ENCODE assay signal across 16 cellular contexts in genomic region chr2:180442860-180443644, GRCh38.
DNase-seq lines count a peak whose midpoint lies in the region; ATAC-seq and TF ChIP-seq lines count a peak whose summit lies in the region.
"Had no signal": no experiment of that assay in that cellular context is flagged by ENCODE, and none has a peak within 500 bp of the region (broad histone marks: within the 10 kb centered on the region; RNA-seq: fewer than 3 reads in every experiment).

No MANE protein-coding gene starts in this region.

- H3K36me3 ChIP-seq in kidney epithelial cell (ENCODE audit: control insufficient read depth, insufficient read depth, low read length) = no peaks in the 10 kb centered on the region

- intact Hi-C loops in activated T-helper 1 cell treated with anti-CD3 and anti-CD28 coated beads, Interleukin-12 subunit alpha, Interleukin-12 subunit beta, Interleukin-2, Interleukin-4 antibody, amounts not matched to agents 30 ng/mL and 10 ng/mL and 1 ng/mL, durations not matched to agents 14 hours and 24 hours and 36 hours (cut with micrococcal nuclease) = no loop called here
- intact Hi-C loops in right cardiac atrium (cut with DNase I) = no loop called here

- no peaks in the 10 kb centered on the region for H3K9me3 Mint-ChIP-seq in activated T-helper 1 cell treated with anti-CD3 and anti-CD28 coated beads, Interleukin-12 subunit alpha, Interleukin-12 subunit beta, Interleukin-2, Interleukin-4 antibody, amounts not matched to agents 30 ng/mL and 10 ng/mL and 1 ng/mL, durations not matched to agents 14 hours and 24 hours and 36 hours
- H3K9me3 Mint-ChIP-seq: CD8-positive, alpha-beta T cell had no signal

- H3K4me3 ChIP-seq in kidney epithelial cell (ENCODE audit: low read depth, low read length) = no peak overlapping the region
- no peak overlapping the region for H3K4me3 ChIP-seq in right cardiac atrium (ENCODE audit: low read length)

- no peak for TF ChIP-seq CTCF in kidney epithelial cell (IDR thresholded peaks at IDR 0.05; ENCODE audit: insufficient read depth, low read length, poor library complexity, severe bottlenecking)

- no peaks in the 10 kb centered on the region for H3K27me3 Mint-ChIP-seq in activated T-helper 1 cell treated with anti-CD3 and anti-CD28 coated beads, Interleukin-12 subunit alpha, Interleukin-12 subunit beta, Interleukin-2, Interleukin-4 antibody, amounts not matched to agents 30 ng/mL and 10 ng/mL and 1 ng/mL, durations not matched to agents 14 hours and 24 hours and 36 hours (ENCODE audit: insufficient read depth)

- ATAC-seq in GM18511 (IDR thresholded peaks at IDR 0.05; ENCODE audit: unreplicated experiment) (peak; percentile 42), right cardiac atrium (no peak)
- ATAC-seq: CD8-positive, alpha-beta T cell; HepG2 had no signal

- no peak overlapping the region for H3K4me3 Mint-ChIP-seq in activated T-helper 1 cell treated with anti-CD3 and anti-CD28 coated beads, Interleukin-12 subunit alpha, Interleukin-12 subunit beta, Interleukin-2, Interleukin-4 antibody, amounts not matched to agents 30 ng/mL and 10 ng/mL and 1 ng/mL, durations not matched to agents 14 hours and 24 hours and 36 hours
- H3K4me3 Mint-ChIP-seq: CD8-positive, alpha-beta T cell had no signal

- H3K27ac Mint-ChIP-seq in activated T-helper 1 cell treated with anti-CD3 and anti-CD28 coated beads, Interleukin-12 subunit alpha, Interleukin-12 subunit beta, Interleukin-2, Interleukin-4 antibody, amounts not matched to agents 30 ng/mL and 10 ng/mL and 1 ng/mL, durations not matched to agents 14 hours and 24 hours and 36 hours = no peak overlapping the region
- H3K27ac Mint-ChIP-seq: CD8-positive, alpha-beta T cell had no signal

- H3K4me1 ChIP-seq in right cardiac atrium (ENCODE audit: control insufficient read depth, insufficient read depth, low read length) = no peaks in the 10 kb centered on the region

- H3K9me3 ChIP-seq in right cardiac atrium (ENCODE audit: control insufficient read depth, low read length) = no peaks in the 10 kb centered on the region

- WGBS in right cardiac atrium = 97% methylated on average over 1 of the region's 1 CpG

- H3K27me3 ChIP-seq in kidney epithelial cell (ENCODE audit: control insufficient read depth, insufficient read depth, low read length) (no peaks in the 10 kb centered on the region), right cardiac atrium (ENCODE audit: control insufficient read depth, insufficient read depth) (no peaks in the 10 kb centered on the region)

- DNase-seq in NCI-H82 treated with DMSO at 0.1 percent for 48 hours (lab: John Stamatoyannopoulos, UW; ENCODE audit: unreplicated experiment) = peak; percentile 24
- peak; percentile 66 for DNase-seq in epithelial cell of prostate (ENCODE audit: low read depth, low spot score)
- DNase-seq in kidney epithelial cell (ENCODE audit: low read depth) = peak; percentile 10
- no peak for DNase-seq in D341Med (ENCODE audit: low spot score)
- no peak for DNase-seq in NCI-H345 treated with DMSO at 0.1 percent for 48 hours (lab: John Stamatoyannopoulos, UW; ENCODE audit: unreplicated experiment)
- no peak for DNase-seq in activated T-helper 1 cell treated with anti-CD3 and anti-CD28 coated beads, Interleukin-12 subunit alpha, Interleukin-12 subunit beta, Interleukin-2, Interleukin-4 antibody, amounts not matched to agents 30 ng/mL and 10 ng/mL and 1 ng/mL, durations not matched to agents 14 hours and 24 hours and 36 hours (ENCODE audit: low spot score)
- DNase-seq in right cardiac atrium = no peak
- DNase-seq: CD8-positive, alpha-beta T cell; DMS 273 treated with DMSO at 0.1 percent for 48 hours; MM.1S; NCI-H1417; NCI-H2029; NCI-H2171 treated with DMSO at 0.1 percent for 48 hours; NCI-H510A treated with DMSO at 0.1 percent for 48 hours had no signal

- H3K27ac ChIP-seq in epithelial cell of prostate (peak overlapping the region; percentile 5), right cardiac atrium (ENCODE audit: low read length) (no peak overlapping the region)

- no peaks in the 10 kb centered on the region for H3K4me1 Mint-ChIP-seq in activated T-helper 1 cell treated with anti-CD3 and anti-CD28 coated beads, Interleukin-12 subunit alpha, Interleukin-12 subunit beta, Interleukin-2, Interleukin-4 antibody, amounts not matched to agents 30 ng/mL and 10 ng/mL and 1 ng/mL, durations not matched to agents 14 hours and 24 hours and 36 hours (ENCODE audit: low read depth)

- H3K36me3 Mint-ChIP-seq in activated T-helper 1 cell treated with anti-CD3 and anti-CD28 coated beads, Interleukin-12 subunit alpha, Interleukin-12 subunit beta, Interleukin-2, Interleukin-4 antibody, amounts not matched to agents 30 ng/mL and 10 ng/mL and 1 ng/mL, durations not matched to agents 14 hours and 24 hours and 36 hours (ENCODE audit: low read depth) = no peaks in the 10 kb centered on the region
- H3K36me3 Mint-ChIP-seq: CD8-positive, alpha-beta T cell had no signal

Comparison
In these comparisons a context has a peak if more than half of its experiments do, and no peak if none do; other contexts are left out.
1. DNase-seq: peak in NCI-H82 treated with DMSO at 0.1 percent for 48 hours (single experiment), epithelial cell of prostate (single experiment) and kidney epithelial cell (single experiment); none in D341Med (single experiment), NCI-H345 treated with DMSO at 0.1 percent for 48 hours (single experiment), activated T-helper 1 cell treated with anti-CD3 and anti-CD28 coated beads, Interleukin-12 subunit alpha, Interleukin-12 subunit beta, Interleukin-2, Interleukin-4 antibody, amounts not matched to agents 30 ng/mL and 10 ng/mL and 1 ng/mL, durations not matched to agents 14 hours and 24 hours and 36 hours (single experiment) and right cardiac atrium (0 of 3).